In the genomic region with DNA sequence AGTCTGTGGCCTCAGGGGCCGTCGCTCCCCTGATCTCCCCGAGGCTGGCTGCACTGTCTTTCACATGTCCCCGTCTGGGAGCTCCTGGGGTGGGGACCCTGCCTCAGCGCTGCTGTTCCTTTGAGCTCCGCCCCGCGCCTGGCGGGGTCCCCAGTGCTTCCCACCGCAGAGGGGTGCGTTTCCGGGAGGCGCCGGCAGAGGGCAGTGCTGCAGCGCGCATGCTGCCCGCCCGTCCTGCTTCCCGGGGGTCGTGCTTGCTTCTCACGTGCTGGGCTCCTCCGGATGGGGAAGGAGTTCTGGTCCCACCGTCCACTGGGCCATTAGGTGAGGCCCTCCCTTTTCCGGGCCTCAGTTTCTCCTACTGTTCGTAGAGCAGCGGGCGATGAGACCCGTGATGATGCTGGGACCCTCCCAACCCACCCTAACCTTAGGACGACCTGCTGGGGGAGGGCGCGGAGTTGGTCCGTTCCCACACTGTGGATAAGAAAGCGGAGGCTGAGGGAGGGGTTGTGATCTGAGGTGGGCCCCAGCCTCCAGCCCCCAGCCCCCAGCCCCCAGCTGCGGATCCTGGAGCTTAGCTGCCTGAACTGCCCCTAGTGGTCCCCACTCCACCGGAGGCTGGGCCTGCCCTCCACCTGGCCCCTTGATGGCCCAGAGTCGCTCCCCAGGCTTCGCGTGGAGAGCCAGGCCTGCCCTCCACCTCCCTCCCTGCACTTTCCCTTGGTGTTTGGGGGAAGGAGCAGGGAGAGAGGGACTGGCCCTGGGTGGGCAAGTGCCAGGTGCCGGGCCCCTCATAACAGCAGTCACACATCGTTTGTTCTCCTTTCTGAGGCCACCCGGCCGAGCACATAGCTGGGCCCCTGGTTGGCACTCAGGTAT, we compare ENCODE assay signal across 9 cellular contexts. TPM values are rescaled to one million over a fixed set of nuclear protein-coding genes. Genes with fewer than 3 reads are reported as not detected.
DNase-seq lines count a peak whose midpoint lies in the region; ATAC-seq, FAIRE-seq and TF ChIP-seq lines count a peak whose summit lies in the region.
"Had no signal": no experiment of that assay in that cellular context is flagged by ENCODE, and none has a peak within 500 bp of the region (broad histone marks: within the 10 kb centered on the region; RNA-seq: fewer than 3 reads in every experiment).

No MANE protein-coding gene starts in this region.

- TF ChIP-seq CTCF in AG10803 (conservative IDR thresholded peaks at IDR 0.05; ENCODE audit: low read length) (peak; percentile 73), WI38 (IDR thresholded peaks at IDR 0.05; ENCODE audit: low read depth, low read length) (peak; percentile 94), coronary artery (IDR thresholded peaks at IDR 0.05) (peak; percentile 95), nephron progenitor cell (IDR thresholded peaks at IDR 0.05) (peak; percentile 99)

- H3K4me1 Mint-ChIP-seq in nephron progenitor cell: peaks cover 6% of the 10 kb centered on the region

- H3K27ac ChIP-seq in coronary artery: no peak overlapping the region

- peaks cover 23% of the 10 kb centered on the region for H3K27me3 Mint-ChIP-seq in nephron progenitor cell (ENCODE audit: low read depth, poor library complexity)

- H3K4me3 Mint-ChIP-seq in nephron progenitor cell: no peak overlapping the region

- H3K36me3 Mint-ChIP-seq in nephron progenitor cell (ENCODE audit: low read depth): no peaks in the 10 kb centered on the region

- no peak for ATAC-seq in sciatic nerve

- H3K9me3 Mint-ChIP-seq in nephron progenitor cell: no peaks in the 10 kb centered on the region

- H3K4me3 ChIP-seq in AG10803 (ENCODE audit: low read length) (no peak overlapping the region), WI38 (ENCODE audit: low read depth, low read length) (no peak overlapping the region), coronary artery (no peak overlapping the region)

- H3K27ac Mint-ChIP-seq in nephron progenitor cell: no peak overlapping the region

- intact Hi-C loops in sciatic nerve (cut with DNase I): loop anchor here (10.0 kb wide), 1 partner anchor 307 kb away; no protein-coding TSS in a partner anchor

- FAIRE-seq in GM19239 (lab: Jason Lieb, UNC): no peak

- no peak for DNase-seq in AG10803 (ENCODE audit: low read depth)
- DNase-seq in GM19239 (ENCODE audit: insufficient read length, low spot score): peak; percentile 78
- no peak for DNase-seq in coronary artery (ENCODE audit: low spot score)
- peak; percentile 97 for DNase-seq in nephron progenitor cell
- no peak for DNase-seq in sciatic nerve (ENCODE audit: low spot score)
- no peak for DNase-seq in KG1 (lab: John Stamatoyannopoulos, UW)
- no peak for DNase-seq in superior temporal gyrus (ENCODE audit: extremely low spot score)

RNA-seq across cellular contexts. Expression of gene CPZ, which starts 15.3 kb away (rescaled TPM):
- total RNA-seq in sciatic nerve: 7.0 TPM

RNA-seq across cellular contexts. Expression of gene GPR78, which starts 27.6 kb away (rescaled TPM):
- total RNA-seq in sciatic nerve: 0.58 TPM
- total RNA-seq: subcutaneous adipose tissue had no signal

Comparison
In these comparisons a context has a peak if more than half of its experiments do, and no peak if none do; other contexts are left out.
1. DNase-seq: peak in GM19239 (single experiment) and nephron progenitor cell (single experiment); none in AG10803 (single experiment), coronary artery (single experiment), sciatic nerve (single experiment), KG1 (single experiment) and superior temporal gyrus (single experiment).
2. Peak in every context shown above with its lines, with median percentiles within 50 percentile points of each other: CTCF ChIP-seq.